8 cellular contexts compared by ENCODE assay signal in the genomic region with DNA sequence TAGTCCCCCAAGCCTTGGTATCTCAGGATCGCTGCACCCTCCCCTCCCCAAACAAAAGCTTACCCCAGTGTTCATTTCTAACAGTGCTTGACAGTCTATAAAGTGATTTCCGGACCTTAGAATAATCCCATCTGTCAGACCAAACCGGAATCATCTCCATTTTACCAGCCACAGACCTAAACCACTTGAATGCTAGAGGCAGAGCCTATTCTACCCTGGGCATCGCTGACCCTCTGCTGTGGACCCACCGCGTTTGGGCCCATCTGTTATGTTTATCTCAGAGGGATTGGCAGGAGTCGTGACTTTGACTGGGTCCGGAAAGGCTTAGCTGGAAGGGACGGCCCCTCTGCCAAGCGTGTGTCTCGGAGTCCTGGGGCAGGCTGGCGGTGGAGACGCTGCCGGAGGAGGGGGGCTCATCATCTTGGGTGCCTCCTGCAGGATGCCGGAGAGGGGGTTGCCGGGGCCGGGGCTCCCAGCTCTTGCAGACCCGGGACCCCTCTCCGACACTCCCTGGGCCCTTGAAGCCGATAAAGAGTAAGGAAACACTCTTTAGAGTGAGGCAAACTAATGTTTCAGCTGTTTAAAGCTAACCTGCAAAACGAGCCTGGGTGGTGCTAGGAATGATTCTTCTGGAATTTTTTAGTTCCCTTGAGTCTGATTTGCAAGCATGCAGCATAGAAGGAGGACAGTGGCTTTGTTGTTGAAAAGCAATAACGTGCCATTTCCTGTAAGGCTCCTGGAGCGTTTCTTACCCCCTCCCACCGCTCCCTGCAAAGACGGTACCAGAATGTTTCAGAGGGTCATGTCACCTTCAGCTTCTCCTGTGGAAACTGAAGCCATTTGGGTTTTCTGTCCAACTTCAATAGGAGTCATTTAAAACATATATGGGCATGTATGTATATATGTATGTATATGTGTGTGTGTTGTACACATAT. TPM values are rescaled to one million over a fixed set of nuclear protein-coding genes. Genes with fewer than 3 reads are reported as not detected.
DNase-seq lines count a peak whose midpoint lies in the region; ATAC-seq lines count a peak whose summit lies in the region.

No MANE protein-coding gene starts in this region.

- ATAC-seq in GM18511 (IDR thresholded peaks at IDR 0.05; ENCODE audit: unreplicated experiment) (no peak), GM21447 (IDR thresholded peaks at IDR 0.05; ENCODE audit: unreplicated experiment) (no peak)

- no peaks in the 10 kb centered on the region for H3K27me3 Mint-ChIP-seq in activated naive CD8-positive, alpha-beta T cell treated with anti-CD3 and anti-CD28 coated beads for 36 hours
- peaks cover 0 to 7% (median 2%) of the 10 kb centered on the region in 3 donors for H3K27me3 Mint-ChIP-seq in immature natural killer cell (ENCODE audit: low read depth in 3 of 3)

- H3K4me1 Mint-ChIP-seq in activated naive CD8-positive, alpha-beta T cell treated with anti-CD3 and anti-CD28 coated beads for 36 hours: peaks cover 28% of the 10 kb centered on the region
- peaks cover 51 to 58% of the 10 kb centered on the region in 2 donors for H3K4me1 Mint-ChIP-seq in immature natural killer cell

- peak; percentile 17 for DNase-seq in EL
- peak; percentile 36 for DNase-seq in NCI-H2029 treated with DMSO at 0.1 percent for 48 hours (lab: John Stamatoyannopoulos, UW)
- DNase-seq in activated naive CD8-positive, alpha-beta T cell treated with anti-CD3 and anti-CD28 coated beads for 36 hours: peak; percentile 51
- peak; percentile 48 to 53 (median 49) for DNase-seq in immature natural killer cell
- DNase-seq in stimulated activated CD4-positive, alpha-beta T cell treated with anti-CD3 and anti-CD28 coated beads, Interleukin-2, amount 100 ng/mL, for 24 hours: peak; percentile 45 to 54
- no peak for DNase-seq in NCI-H128 (lab: John Stamatoyannopoulos, UW; ENCODE audit: unreplicated experiment)

- peak overlapping the region; percentile 85 for H3K4me3 Mint-ChIP-seq in activated naive CD8-positive, alpha-beta T cell treated with anti-CD3 and anti-CD28 coated beads for 36 hours
- peak overlapping the region; percentile 80 to 91 (median 86) for H3K4me3 Mint-ChIP-seq in immature natural killer cell

- H3K9me3 Mint-ChIP-seq in activated naive CD8-positive, alpha-beta T cell treated with anti-CD3 and anti-CD28 coated beads for 36 hours: no peaks in the 10 kb centered on the region
- H3K9me3 Mint-ChIP-seq in immature natural killer cell: no peaks in the 10 kb centered on the region

- H3K27ac Mint-ChIP-seq in activated naive CD8-positive, alpha-beta T cell treated with anti-CD3 and anti-CD28 coated beads for 36 hours: peak overlapping the region; percentile 77
- H3K27ac Mint-ChIP-seq in immature natural killer cell: peak overlapping the region; percentile 70 to 95 (median 86)

- H3K36me3 Mint-ChIP-seq in activated naive CD8-positive, alpha-beta T cell treated with anti-CD3 and anti-CD28 coated beads for 36 hours: peaks cover 4% of the 10 kb centered on the region
- H3K36me3 Mint-ChIP-seq in immature natural killer cell: no peaks in the 10 kb centered on the region

RNA-seq across cellular contexts. Expression of gene SLC25A42, which starts 1.3 kb away (rescaled TPM):
- 10 to 100 TPM in 1 of 2 experiments, 1 to 10 TPM in 1; 8.0 to 10.3 TPM for total RNA-seq in activated naive CD8-positive, alpha-beta T cell treated with anti-CD3 and anti-CD28 coated beads for 36 hours
- polyA plus RNA-seq in immature natural killer cell: 10 to 100 TPM; 10.4 to 24.8 (median 12.9) TPM

RNA-seq across cellular contexts. Expression of gene ARMC6, which starts 31.7 kb away (rescaled TPM):
- total RNA-seq in activated naive CD8-positive, alpha-beta T cell treated with anti-CD3 and anti-CD28 coated beads for 36 hours: 10 to 100 TPM; 51.3 to 54.0 TPM
- polyA plus RNA-seq in immature natural killer cell: 10 to 100 TPM; 45.8 to 58.4 (median 49.9) TPM

RNA-seq across cellular contexts. Expression of gene SUGP2, which starts 31.8 kb away (rescaled TPM):
- 10 to 100 TPM; 74.2 to 81.8 TPM for total RNA-seq in activated naive CD8-positive, alpha-beta T cell treated with anti-CD3 and anti-CD28 coated beads for 36 hours
- 10 to 100 TPM in 1 of 3 donors, 1 to 10 TPM in 2; 7.4 to 19.4 (median 7.9) TPM for polyA plus RNA-seq in immature natural killer cell
